ENCODE assay signal across 2 cellular contexts in the genomic region with DNA sequence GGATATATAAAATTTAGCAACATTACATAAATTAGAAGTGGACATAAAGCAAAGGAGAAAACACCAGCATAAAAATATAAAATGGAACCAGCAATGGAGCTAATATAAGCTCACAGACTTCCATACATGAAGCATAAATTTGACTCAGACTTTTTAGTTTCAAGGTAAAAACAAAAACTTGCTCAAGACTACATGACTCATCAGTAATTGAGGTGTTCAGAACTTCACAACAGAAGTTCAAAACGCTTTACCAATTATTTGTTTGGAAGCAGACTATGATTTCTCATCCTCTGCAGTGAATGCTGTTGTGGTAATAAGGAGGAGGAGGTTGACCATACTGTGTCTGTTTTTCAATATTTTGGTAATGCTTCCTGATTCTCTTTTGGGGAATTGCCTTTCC.
A peak's percentile ranks its signal among the peaks of the same experiment; 100 is the strongest.
TF ChIP-seq lines count a peak whose summit lies in the region.

No MANE protein-coding gene starts in this region.

TF ChIP-seq in IMR-90, 13 proteins besides CTCF, POLR2A, EP300 and RAD21:
- peak; percentile 11; the same call in 1 of the 2 replicates for TF ChIP-seq NFE2L2 (IDR thresholded peaks at IDR 0.05; ENCODE audit: low read depth, low read length)

TF ChIP-seq in HepG2, 621 proteins besides CTCF, POLR2A, EP300 and RAD21:
- TF ChIP-seq MAFF (IDR thresholded peaks at IDR 0.05; ENCODE audit: low read depth, low read length), result 0 out of 2 replicates have a peak, but pooled peaks have one; percentile 8
- TF ChIP-seq NFE2L2 (IDR thresholded peaks at IDR 0.05; ENCODE audit: low read length), result peak; percentile 55
